1 cellular context compared by ENCODE assay signal in the genomic region with DNA sequence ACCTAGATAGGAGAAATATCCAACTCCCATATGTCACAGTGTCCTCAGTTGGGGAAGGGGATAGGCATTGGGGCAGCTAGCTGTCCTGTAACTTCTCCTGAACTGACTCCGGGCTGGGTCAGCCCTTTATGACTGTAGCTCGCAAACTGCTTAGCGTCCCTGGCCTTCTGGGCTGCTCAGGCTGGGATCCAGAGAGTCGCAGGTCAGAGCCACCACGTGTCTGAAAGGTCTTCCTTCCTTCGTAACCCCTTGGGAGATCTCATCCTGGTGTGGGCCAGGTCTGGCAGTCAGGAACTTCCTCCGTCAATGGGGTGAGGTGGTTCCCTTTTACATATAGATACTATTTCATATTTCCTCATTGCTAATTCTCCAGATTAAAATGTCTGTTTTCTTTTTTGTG.
TF ChIP-seq lines count a peak whose summit lies in the region.

No MANE protein-coding gene starts in this region.

TF ChIP-seq in K562, 482 proteins besides CTCF, POLR2A, EP300 and RAD21:
- TF ChIP-seq ZNF274 (IDR thresholded peaks at IDR 0.05; ENCODE audit: borderline replicate concordance, low read depth, low read length) (no peak), TOE1 (IDR thresholded peaks at IDR 0.05; ENCODE audit: borderline replicate concordance) (no peak), TOE1 (CRISPR knock-in tag; IDR thresholded peaks at IDR 0.05; ENCODE audit: borderline replicate concordance, low read depth) (no peak), CAMTA2 (CRISPR knock-in tag; conservative IDR thresholded peaks at IDR 0.05) (no peak), HMG20B (CRISPR knock-in tag; IDR thresholded peaks at IDR 0.05) (no peak), ZNF324 (CRISPR knock-in tag; IDR thresholded peaks at IDR 0.05) (no peak), FOXA3 (CRISPR knock-in tag; conservative IDR thresholded peaks at IDR 0.05 in 1 of 2, IDR thresholded peaks at IDR 0.05 in 1 of 2) (no peak), CC2D1A (IDR thresholded peaks at IDR 0.05) (no peak)
TF ChIP-seq in K562: peak in this region for 0.
